ENCODE assay signal across 30 cellular contexts in the genomic region with DNA sequence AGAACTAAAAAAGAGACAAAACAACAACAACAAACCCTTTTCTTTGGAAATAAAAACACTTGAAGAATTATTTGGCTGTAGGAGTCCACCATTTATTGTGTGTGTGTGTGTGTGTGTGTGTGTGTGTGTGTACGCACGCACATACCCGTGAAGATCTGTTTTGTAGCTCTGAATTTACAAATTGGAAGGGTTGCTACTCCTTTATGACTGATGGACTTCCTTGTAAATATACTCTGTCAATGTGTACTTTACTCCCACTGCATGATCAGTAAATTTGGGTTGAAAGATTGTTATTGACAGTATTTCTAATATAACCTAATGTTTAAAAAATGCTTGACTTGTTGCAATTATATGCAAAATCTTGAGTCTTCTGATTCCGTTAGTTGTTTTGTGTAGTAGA.
"Had no signal": no experiment of that assay in that cellular context is flagged by ENCODE, and none has a peak within 500 bp of the region (broad histone marks: within the 10 kb centered on the region; RNA-seq: fewer than 3 reads in every experiment).

No MANE protein-coding gene starts in this region.

- DNase-seq: Kasumi-1, MG63, MM.1S, MV-4-11, NCI-H1048, NCI-H1092, NCI-H1092 treated with DMSO at 0.1 percent for 48 hours, NCI-H1417 treated with DMSO at 0.1 percent for 48 hours, NCI-H1436, NCI-H1436 treated with DMSO at 0.1 percent for 48 hours, NCI-H146, NCI-H1694, NCI-H1694 treated with DMSO at 0.1 percent for 48 hours, NCI-H187, NCI-H187 treated with DMSO at 0.1 percent for 48 hours, NCI-H1930, NCI-H2029, NCI-H2029 treated with DMSO at 0.1 percent for 48 hours, NCI-H2081, NCI-H2081 treated with DMSO at 0.1 percent for 48 hours, NCI-H2107, NCI-H2171, NCI-H2171 treated with DMSO at 0.1 percent for 48 hours, NCI-H2227 treated with DMSO at 0.1 percent for 48 hours, NCI-H226, NCI-H345, NCI-H446, NCI-H446 treated with DMSO at 0.1 percent for 48 hours, NCI-H510A, NCI-H510A treated with DMSO at 0.1 percent for 48 hours had no signal

- H3K36me3 ChIP-seq: MG63 had no signal

- H3K9me3 ChIP-seq: MG63 had no signal

- H3K4me3 ChIP-seq: MG63 had no signal

- H3K27me3 ChIP-seq: MG63 had no signal
